19 cellular contexts compared by ENCODE assay signal in genomic region chr20:15265910-15266309, GRCh38.
"Had no signal": no experiment of that assay in that cellular context is flagged by ENCODE, and none has a peak within 500 bp of the region (broad histone marks: within the 10 kb centered on the region; RNA-seq: fewer than 3 reads in every experiment).

No MANE protein-coding gene starts in this region.

- H3K27ac Mint-ChIP-seq: activated naive CD4-positive, alpha-beta T cell treated with anti-CD3 and anti-CD28 coated beads, Interleukin-2, amount 10 ng/mL, durations not matched to agents 7 days and 5 days; activated T-helper 17 cell treated with anti-CD3 and anti-CD28 coated beads, Interleukin-2, amount 50 U/mL, for 72 hours; endodermal cell; naive thymus-derived CD4-positive, alpha-beta T cell; progenitor cell of endocrine pancreas had no signal

- DNase-seq: activated CD4-positive, alpha-beta T cell treated with anti-CD3 and anti-CD28 coated beads, Interleukin-2, amount 50 U/mL, for 48 hours; activated naive CD4-positive, alpha-beta T cell treated with anti-CD3 and anti-CD28 coated beads, Interleukin-2, amount 10 ng/mL, durations not matched to agents 7 days and 5 days; adrenal gland; dorsolateral prefrontal cortex; endodermal cell; erythroblast; islet precursor cell; naive thymus-derived CD4-positive, alpha-beta T cell; stimulated activated CD4-positive, alpha-beta T cell treated with anti-CD3 and anti-CD28 coated beads, Interleukin-4, amount 100 ng/mL, for 24 hours; stimulated activated naive CD4-positive, alpha-beta T cell; uterus; WERI-Rb-1 had no signal

- H3K36me3 ChIP-seq: adrenal gland, cardiac muscle cell, right atrium auricular region, tibial nerve, uterus, WERI-Rb-1 had no signal

- ATAC-seq: activated T-helper 17 cell treated with anti-CD3 and anti-CD28 coated beads, Interleukin-2, amount 50 U/mL, for 72 hours; left lobe of liver; naive thymus-derived CD4-positive, alpha-beta T cell had no signal

- H3K4me3 Mint-ChIP-seq: activated naive CD4-positive, alpha-beta T cell treated with anti-CD3 and anti-CD28 coated beads, Interleukin-2, amount 10 ng/mL, durations not matched to agents 7 days and 5 days; activated T-helper 17 cell treated with anti-CD3 and anti-CD28 coated beads, Interleukin-2, amount 50 U/mL, for 72 hours; endodermal cell; naive thymus-derived CD4-positive, alpha-beta T cell had no signal

- H3K36me3 Mint-ChIP-seq: activated naive CD4-positive, alpha-beta T cell treated with anti-CD3 and anti-CD28 coated beads, Interleukin-2, amount 10 ng/mL, durations not matched to agents 7 days and 5 days; naive thymus-derived CD4-positive, alpha-beta T cell had no signal

- H3K4me3 ChIP-seq: adrenal gland, cardiac muscle cell, dorsolateral prefrontal cortex, right atrium auricular region, skin epidermis, tibial nerve, uterus had no signal

- H3K9me3 ChIP-seq: adrenal gland, right atrium auricular region, tibial nerve, uterus had no signal

- H3K27me3 ChIP-seq: adrenal gland, cardiac muscle cell, dorsolateral prefrontal cortex, right atrium auricular region, tibial nerve, uterus had no signal

- H3K27ac ChIP-seq: adrenal gland, cardiac muscle cell, dorsolateral prefrontal cortex, right atrium auricular region, skin epidermis, tibial nerve, uterus, WERI-Rb-1 had no signal

- H3K4me1 Mint-ChIP-seq: activated naive CD4-positive, alpha-beta T cell treated with anti-CD3 and anti-CD28 coated beads, Interleukin-2, amount 10 ng/mL, durations not matched to agents 7 days and 5 days; activated T-helper 17 cell treated with anti-CD3 and anti-CD28 coated beads, Interleukin-2, amount 50 U/mL, for 72 hours; naive thymus-derived CD4-positive, alpha-beta T cell had no signal

- H3K4me1 ChIP-seq: adrenal gland, right atrium auricular region, tibial nerve, uterus had no signal

- H3K27me3 Mint-ChIP-seq: activated naive CD4-positive, alpha-beta T cell treated with anti-CD3 and anti-CD28 coated beads, Interleukin-2, amount 10 ng/mL, durations not matched to agents 7 days and 5 days; activated T-helper 17 cell treated with anti-CD3 and anti-CD28 coated beads, Interleukin-2, amount 50 U/mL, for 72 hours had no signal
